1 cellular context compared by ENCODE assay signal in genomic region chr15:72242775-72243370, GRCh38.
A peak's percentile ranks its signal among the peaks of the same experiment; 100 is the strongest.
TF ChIP-seq lines count a peak whose summit lies in the region.

No MANE protein-coding gene starts in this region.

TF ChIP-seq in HEK293, 187 proteins besides CTCF, POLR2A, EP300 and RAD21:
- TF ChIP-seq ZNF600 (tag by site-specific recombination; IDR thresholded peaks at IDR 0.05) (0 out of 2 replicates have a peak, but pooled peaks have one; percentile 13), ZIC2 (tag by site-specific recombination; IDR thresholded peaks at IDR 0.05) (peak; percentile 87), KLF7 (tag by site-specific recombination; IDR thresholded peaks at IDR 0.05; ENCODE audit: borderline replicate concordance) (no peak), ZFP3 (tag by site-specific recombination; IDR thresholded peaks at IDR 0.05; ENCODE audit: low read depth) (no peak)
- TF ChIP-seq, protein P1, sequence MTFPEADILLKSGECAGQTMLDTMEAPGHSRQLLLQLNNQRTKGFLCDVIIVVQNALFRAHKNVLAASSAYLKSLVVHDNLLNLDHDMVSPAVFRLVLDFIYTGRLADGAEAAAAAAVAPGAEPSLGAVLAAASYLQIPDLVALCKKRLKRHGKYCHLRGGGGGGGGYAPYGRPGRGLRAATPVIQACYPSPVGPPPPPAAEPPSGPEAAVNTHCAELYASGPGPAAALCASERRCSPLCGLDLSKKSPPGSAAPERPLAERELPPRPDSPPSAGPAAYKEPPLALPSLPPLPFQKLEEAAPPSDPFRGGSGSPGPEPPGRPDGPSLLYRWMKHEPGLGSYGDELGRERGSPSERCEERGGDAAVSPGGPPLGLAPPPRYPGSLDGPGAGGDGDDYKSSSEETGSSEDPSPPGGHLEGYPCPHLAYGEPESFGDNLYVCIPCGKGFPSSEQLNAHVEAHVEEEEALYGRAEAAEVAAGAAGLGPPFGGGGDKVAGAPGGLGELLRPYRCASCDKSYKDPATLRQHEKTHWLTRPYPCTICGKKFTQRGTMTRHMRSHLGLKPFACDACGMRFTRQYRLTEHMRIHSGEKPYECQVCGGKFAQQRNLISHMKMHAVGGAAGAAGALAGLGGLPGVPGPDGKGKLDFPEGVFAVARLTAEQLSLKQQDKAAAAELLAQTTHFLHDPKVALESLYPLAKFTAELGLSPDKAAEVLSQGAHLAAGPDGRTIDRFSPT (tag by site-specific recombination; IDR thresholded peaks at IDR 0.05) = no peak
